ENCODE assay signal across 1 cellular context in the genomic region with DNA sequence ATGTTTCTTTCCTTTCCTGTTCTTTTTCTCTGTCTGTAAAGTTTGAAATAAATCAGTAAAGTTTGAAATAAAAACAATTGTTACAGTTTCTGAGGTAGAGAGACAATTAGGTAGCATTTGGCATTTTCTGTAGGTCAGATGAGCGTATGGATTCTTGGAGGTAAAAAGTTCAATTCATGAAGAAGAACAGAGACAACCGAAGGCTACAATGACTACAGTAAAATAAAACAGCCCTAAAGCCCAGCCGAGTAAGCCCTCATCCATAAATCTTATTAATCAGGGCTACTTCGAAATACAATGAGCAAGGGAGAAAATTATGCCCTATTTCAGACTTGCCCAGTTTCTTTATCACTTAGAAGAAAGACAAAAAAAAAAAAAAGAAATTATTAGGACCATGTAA.
A peak's percentile ranks its signal among the peaks of the same experiment; 100 is the strongest.
TF ChIP-seq lines count a peak whose summit lies in the region.

No MANE protein-coding gene starts in this region.

TF ChIP-seq in SK-N-SH treated with all-trans-retinoic acid at 6 μM for 48 hours, 23 proteins besides CTCF, POLR2A, EP300 and RAD21 (continued from another document):
- TF ChIP-seq ISL1 (CRISPR knock-in tag; IDR thresholded peaks at IDR 0.05) (no peak), ARNTL (CRISPR knock-in tag; IDR thresholded peaks at IDR 0.05; ENCODE audit: borderline replicate concordance, low read depth) (no peak), ZNF8 (CRISPR knock-in tag; IDR thresholded peaks at IDR 0.05) (no peak), PPARA (CRISPR knock-in tag; IDR thresholded peaks at IDR 0.05; ENCODE audit: borderline replicate concordance) (no peak), ZNF70 (CRISPR knock-in tag; IDR thresholded peaks at IDR 0.05) (peak; percentile 4; the same call in 1 of the 2 replicates), TOX (CRISPR knock-in tag; IDR thresholded peaks at IDR 0.05; ENCODE audit: borderline replicate concordance) (no peak; the same call in 1 of the 2 replicates), ESRRG (CRISPR knock-in tag; IDR thresholded peaks at IDR 0.05) (peak; percentile 61; the same call in 1 of the 2 replicates), TCF4 (CRISPR knock-in tag; IDR thresholded peaks at IDR 0.05; ENCODE audit: borderline replicate concordance) (0 out of 2 replicates have a peak, but pooled peaks have one; percentile 8), SNAI2 (CRISPR knock-in tag; IDR thresholded peaks at IDR 0.05) (no peak), ZFP30 (CRISPR knock-in tag; IDR thresholded peaks at IDR 0.05) (no peak), RARB (CRISPR knock-in tag; IDR thresholded peaks at IDR 0.05) (no peak), CSDC2 (CRISPR knock-in tag; IDR thresholded peaks at IDR 0.05) (no peak)
- TF ChIP-seq, protein P1, sequence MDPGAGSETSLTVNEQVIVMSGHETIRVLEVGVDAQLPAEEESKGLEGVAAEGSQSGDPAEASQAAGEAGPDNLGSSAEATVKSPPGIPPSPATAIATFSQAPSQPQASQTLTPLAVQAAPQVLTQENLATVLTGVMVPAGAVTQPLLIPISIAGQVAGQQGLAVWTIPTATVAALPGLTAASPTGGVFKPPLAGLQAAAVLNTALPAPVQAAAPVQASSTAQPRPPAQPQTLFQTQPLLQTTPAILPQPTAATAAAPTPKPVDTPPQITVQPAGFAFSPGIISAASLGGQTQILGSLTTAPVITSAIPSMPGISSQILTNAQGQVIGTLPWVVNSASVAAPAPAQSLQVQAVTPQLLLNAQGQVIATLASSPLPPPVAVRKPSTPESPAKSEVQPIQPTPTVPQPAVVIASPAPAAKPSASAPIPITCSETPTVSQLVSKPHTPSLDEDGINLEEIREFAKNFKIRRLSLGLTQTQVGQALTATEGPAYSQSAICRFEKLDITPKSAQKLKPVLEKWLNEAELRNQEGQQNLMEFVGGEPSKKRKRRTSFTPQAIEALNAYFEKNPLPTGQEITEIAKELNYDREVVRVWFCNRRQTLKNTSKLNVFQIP (CRISPR knock-in tag; IDR thresholded peaks at IDR 0.05; ENCODE audit: borderline replicate concordance, low read depth): no peak
- TF ChIP-seq, protein P2, sequence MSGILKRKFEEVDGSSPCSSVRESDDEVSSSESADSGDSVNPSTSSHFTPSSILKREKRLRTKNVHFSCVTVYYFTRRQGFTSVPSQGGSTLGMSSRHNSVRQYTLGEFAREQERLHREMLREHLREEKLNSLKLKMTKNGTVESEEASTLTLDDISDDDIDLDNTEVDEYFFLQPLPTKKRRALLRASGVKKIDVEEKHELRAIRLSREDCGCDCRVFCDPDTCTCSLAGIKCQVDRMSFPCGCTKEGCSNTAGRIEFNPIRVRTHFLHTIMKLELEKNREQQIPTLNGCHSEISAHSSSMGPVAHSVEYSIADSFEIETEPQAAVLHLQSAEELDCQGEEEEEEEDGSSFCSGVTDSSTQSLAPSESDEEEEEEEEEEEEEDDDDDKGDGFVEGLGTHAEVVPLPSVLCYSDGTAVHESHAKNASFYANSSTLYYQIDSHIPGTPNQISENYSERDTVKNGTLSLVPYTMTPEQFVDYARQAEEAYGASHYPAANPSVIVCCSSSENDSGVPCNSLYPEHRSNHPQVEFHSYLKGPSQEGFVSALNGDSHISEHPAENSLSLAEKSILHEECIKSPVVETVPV (CRISPR knock-in tag; IDR thresholded peaks at IDR 0.05): no peak
- TF ChIP-seq, protein P3, sequence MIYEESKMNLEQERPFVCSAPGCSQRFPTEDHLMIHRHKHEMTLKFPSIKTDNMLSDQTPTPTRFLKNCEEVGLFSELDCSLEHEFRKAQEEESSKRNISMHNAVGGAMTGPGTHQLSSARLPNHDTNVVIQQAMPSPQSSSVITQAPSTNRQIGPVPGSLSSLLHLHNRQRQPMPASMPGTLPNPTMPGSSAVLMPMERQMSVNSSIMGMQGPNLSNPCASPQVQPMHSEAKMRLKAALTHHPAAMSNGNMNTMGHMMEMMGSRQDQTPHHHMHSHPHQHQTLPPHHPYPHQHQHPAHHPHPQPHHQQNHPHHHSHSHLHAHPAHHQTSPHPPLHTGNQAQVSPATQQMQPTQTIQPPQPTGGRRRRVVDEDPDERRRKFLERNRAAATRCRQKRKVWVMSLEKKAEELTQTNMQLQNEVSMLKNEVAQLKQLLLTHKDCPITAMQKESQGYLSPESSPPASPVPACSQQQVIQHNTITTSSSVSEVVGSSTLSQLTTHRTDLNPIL (CRISPR knock-in tag; IDR thresholded peaks at IDR 0.05; ENCODE audit: low read depth): no peak
